8 cellular contexts compared by ENCODE assay signal in genomic region chrX:17812763-17813162, GRCh38. TPM values are rescaled to one million over a fixed set of nuclear protein-coding genes. Genes with fewer than 3 reads are reported as not detected.
A peak's percentile ranks its signal among the peaks of the same experiment; 100 is the strongest.
DNase-seq lines count a peak whose midpoint lies in the region; TF ChIP-seq lines count a peak whose summit lies in the region.

No MANE protein-coding gene starts in this region.

- H3K9me3 Mint-ChIP-seq in brain, result no peaks in the 10 kb centered on the region
- H3K9me3 Mint-ChIP-seq in activated naive CD8-positive, alpha-beta T cell treated with anti-CD3 and anti-CD28 coated beads for 36 hours, result no peaks in the 10 kb centered on the region

- H3K27ac ChIP-seq in HEK293 (ENCODE audit: extremely low read depth, low read depth, low read length) (no peak overlapping the region), liver (ENCODE audit: low read depth in 1 of 2, low read length in 2 of 2) (no peak overlapping the region), spleen (no peak overlapping the region)

- WGBS in liver, result 28% methylated on average over 1 of the region's 1 CpG
- 31 to 60% (median 38%) methylated on average over 1 of the region's 1 CpG for WGBS in spleen, 5 donors

- POLR2A ChIA-PET in HEK293 (lab: Yijun Ruan, JAX), result no interaction called here

- H3K27me3 Mint-ChIP-seq in brain, result peaks cover 10% of the 10 kb centered on the region
- no peaks in the 10 kb centered on the region for H3K27me3 Mint-ChIP-seq in activated naive CD8-positive, alpha-beta T cell treated with anti-CD3 and anti-CD28 coated beads for 36 hours

- H3K4me1 ChIP-seq in HEK293 (ENCODE audit: control insufficient read depth, insufficient read depth, low read length), result no peaks in the 10 kb centered on the region
- H3K4me1 ChIP-seq in liver (ENCODE audit: control insufficient read depth in 4 of 4, insufficient read depth in 4 of 4, low read length in 3 of 4), result no peaks in the 10 kb centered on the region
- no peaks in the 10 kb centered on the region for H3K4me1 ChIP-seq in spleen

- DNase-seq in Ammon's horn (ENCODE audit: low spot score), result peak; percentile 12
- no peak for DNase-seq in activated naive CD8-positive, alpha-beta T cell treated with anti-CD3 and anti-CD28 coated beads for 36 hours
- DNase-seq in activated CD4-positive, CD25-positive, alpha-beta regulatory T cell (lab: John Stamatoyannopoulos, UW), result no peak
- DNase-seq in spleen, result no peak
- no peak for DNase-seq in stimulated activated CD4-positive, alpha-beta T cell treated with anti-CD3 and anti-CD28 coated beads, Interleukin-4, amount 100 ng/mL, for 24 hours

- peak; percentile 69 for TF ChIP-seq CTCF in HEK293 (tag by site-specific recombination; IDR thresholded peaks at IDR 0.05)
- peak; percentile 51 to 70 for TF ChIP-seq CTCF in brain (conservative IDR thresholded peaks at IDR 0.05)
- peak; percentile 44 for TF ChIP-seq CTCF in liver (IDR thresholded peaks at IDR 0.05; ENCODE audit: low read depth, low read length, missing input control)
- peak in 1 of 11 experiments; percentile 21 for TF ChIP-seq CTCF in spleen (IDR thresholded peaks at IDR 0.05 in 8 of 11, conservative IDR thresholded peaks at IDR 0.05 in 3 of 11)

- H3K36me3 ChIP-seq in HEK293 (ENCODE audit: control insufficient read depth in 2 of 2, insufficient read depth in 1 of 2, low read length in 2 of 2), result no peaks in the 10 kb centered on the region
- no peaks in the 10 kb centered on the region for H3K36me3 ChIP-seq in liver (ENCODE audit: control insufficient read depth in 4 of 4, insufficient read depth in 3 of 4, low read depth in 1 of 4, low read length in 3 of 4)
- no peaks in the 10 kb centered on the region for H3K36me3 ChIP-seq in spleen

- no peaks in the 10 kb centered on the region for H3K4me1 Mint-ChIP-seq in brain
- H3K4me1 Mint-ChIP-seq in activated naive CD8-positive, alpha-beta T cell treated with anti-CD3 and anti-CD28 coated beads for 36 hours, result no peaks in the 10 kb centered on the region

- H3K9ac ChIP-seq in liver (ENCODE audit: low read depth in 1 of 2, low read length in 2 of 2), result no peak overlapping the region

- no peak for TF ChIP-seq POLR2A in spleen (IDR thresholded peaks at IDR 0.05)

- H3K36me3 Mint-ChIP-seq in brain, result no peaks in the 10 kb centered on the region
- no peaks in the 10 kb centered on the region for H3K36me3 Mint-ChIP-seq in activated naive CD8-positive, alpha-beta T cell treated with anti-CD3 and anti-CD28 coated beads for 36 hours

- CTCF ChIA-PET in HEK293 (lab: Yijun Ruan, JAX), result interaction anchor here (0.5 to 3.2 kb wide), 23 partner anchors 9 to 914 kb away, joined by 3 to 21 read pairs (median 4); no protein-coding TSS in a partner anchor

- H3K27me3 ChIP-seq in liver (ENCODE audit: control insufficient read depth in 4 of 4, insufficient read depth in 4 of 4, low read length in 3 of 4), result no peaks in the 10 kb centered on the region
- H3K27me3 ChIP-seq in spleen (replicated peaks in 1 of 7), result peaks cover 0 to 3% (median 0%) of the 10 kb centered on the region in 7 donors

- H3K4me3 ChIP-seq in HEK293 (ENCODE audit: low read depth, low read length), result no peak overlapping the region
- H3K4me3 ChIP-seq in liver (ENCODE audit: low read depth in 1 of 3, low read length in 3 of 3), result no peak overlapping the region
- no peak overlapping the region for H3K4me3 ChIP-seq in spleen

- TF ChIP-seq RAD21 in liver (IDR thresholded peaks at IDR 0.05), result peak; percentile 58 to 80

- H3K4me3 Mint-ChIP-seq in brain, result no peak overlapping the region
- no peak overlapping the region for H3K4me3 Mint-ChIP-seq in activated naive CD8-positive, alpha-beta T cell treated with anti-CD3 and anti-CD28 coated beads for 36 hours

- intact Hi-C loops in spleen (cut with DNase I; ENCODE audit: low total_unique reads), result no loop called here

- H3K27ac Mint-ChIP-seq in brain, result no peak overlapping the region
- H3K27ac Mint-ChIP-seq in activated naive CD8-positive, alpha-beta T cell treated with anti-CD3 and anti-CD28 coated beads for 36 hours, result no peak overlapping the region

- no peaks in the 10 kb centered on the region for H3K9me3 ChIP-seq in HEK293 (ENCODE audit: control insufficient read depth, insufficient read depth, low read depth, low read length)
- no peaks in the 10 kb centered on the region for H3K9me3 ChIP-seq in liver (ENCODE audit: control insufficient read depth in 4 of 4, low read length in 3 of 4)
- H3K9me3 ChIP-seq in spleen, result no peaks in the 10 kb centered on the region

TF ChIP-seq in HEK293, 187 proteins besides CTCF, POLR2A, EP300 and RAD21 (continues in another document):
- TF ChIP-seq ZFP37 (tag by site-specific recombination; IDR thresholded peaks at IDR 0.05) (no peak), ZNF18 (tag by site-specific recombination; IDR thresholded peaks at IDR 0.05) (no peak), ZNF549 (tag by site-specific recombination; IDR thresholded peaks at IDR 0.05) (no peak), ZNF214 (tag by site-specific recombination; IDR thresholded peaks at IDR 0.05; ENCODE audit: borderline replicate concordance) (no peak), ZNF239 (tag by site-specific recombination; IDR thresholded peaks at IDR 0.05) (no peak), ZNF692 (tag by site-specific recombination; IDR thresholded peaks at IDR 0.05) (no peak), ZNF768 (tag by site-specific recombination; IDR thresholded peaks at IDR 0.05) (no peak), MYNN (tag by site-specific recombination; IDR thresholded peaks at IDR 0.05; ENCODE audit: borderline replicate concordance) (no peak)

TF ChIP-seq in liver, 16 proteins besides CTCF, POLR2A, EP300 and RAD21:
- TF ChIP-seq JUND (IDR thresholded peaks at IDR 0.05) (no peak), YY1 (IDR thresholded peaks at IDR 0.05) (no peak), ZBTB33 (IDR thresholded peaks at IDR 0.05) (no peak), NR2F2 (IDR thresholded peaks at IDR 0.05) (no peak), GABPA (IDR thresholded peaks at IDR 0.05 in 1 of 2, conservative IDR thresholded peaks at IDR 0.05 in 1 of 2) (no peak), SP1 (IDR thresholded peaks at IDR 0.05) (no peak), EGR1 (IDR thresholded peaks at IDR 0.05; ENCODE audit: low read depth in 2 of 2) (no peak), REST (IDR thresholded peaks at IDR 0.05) (no peak), RXRA (IDR thresholded peaks at IDR 0.05) (no peak), HNF4G (IDR thresholded peaks at IDR 0.05) (no peak), FOXA2 (IDR thresholded peaks at IDR 0.05) (no peak), MAX (IDR thresholded peaks at IDR 0.05) (no peak)
TF ChIP-seq in liver: peak in this region for 0.

RNA-seq across cellular contexts. Expression of gene RAI2, which starts 48.3 kb away (rescaled TPM):
- 12.0 TPM for polyA plus RNA-seq in brain (ENCODE audit: insufficient read depth, low read depth, low replicate concordance)
- total RNA-seq in liver, result under 1 TPM; 0.14 to 0.59 TPM
- 1 to 10 TPM; 1.4 to 1.8 TPM for polyA plus RNA-seq in liver
- total RNA-seq in activated naive CD8-positive, alpha-beta T cell treated with anti-CD3 and anti-CD28 coated beads for 36 hours, result under 1 TPM; 0.60 to 0.98 TPM
- 1 to 10 TPM; 2.2 to 5.0 (median 3.9) TPM for total RNA-seq in spleen
- 1 to 10 TPM; 4.0 to 6.3 (median 4.2) TPM for polyA plus RNA-seq in spleen
